ENCODE assay signal across 12 cellular contexts in genomic region chr12:115451151-115451784, GRCh38.
A peak's percentile ranks its signal among the peaks of the same experiment; 100 is the strongest.
DNase-seq lines count a peak whose midpoint lies in the region; ATAC-seq and TF ChIP-seq lines count a peak whose summit lies in the region.
"Had no signal": no experiment of that assay in that cellular context is flagged by ENCODE, and none has a peak within 500 bp of the region (broad histone marks: within the 10 kb centered on the region; RNA-seq: fewer than 3 reads in every experiment).

No MANE protein-coding gene starts in this region.

- H3K9me3 ChIP-seq in mucosa of stomach (ENCODE audit: control insufficient read depth, low read length), result no peaks in the 10 kb centered on the region
- H3K9me3 ChIP-seq: body of pancreas had no signal

- no peak overlapping the region for H3K27ac ChIP-seq in coronary artery
- H3K27ac ChIP-seq: body of pancreas had no signal

- peaks cover 20% of the 10 kb centered on the region for H3K4me1 ChIP-seq in mucosa of stomach (ENCODE audit: control insufficient read depth, insufficient read depth, low read length)

- H3K4me3 Mint-ChIP-seq in stimulated activated naive CD8-positive, alpha-beta T cell treated with anti-CD3 and anti-CD28 coated beads, Interleukin-15, Interleukin-2, amounts not matched to agents 100 ng/mL and 50 ng/mL, for 24 hours, result peak overlapping the region; percentile 41
- H3K4me3 Mint-ChIP-seq in stimulated activated naive CD8-positive, alpha-beta T cell treated with anti-CD3 and anti-CD28 coated beads, Interleukin-15, amount 100 ng/mL, for 72 hours, result peak overlapping the region in 1 of 2 donors; percentile 41
- H3K4me3 Mint-ChIP-seq in activated T-helper 2 cell treated with anti-CD3 and anti-CD28 coated beads, Interferon-gamma antibody, Interleukin-2, Interleukin-4, amounts not matched to agents 10 μg/mL and 5 μg/mL and 100 μg/mL, durations not matched to agents 14 hours and 24 hours and 36 hours (ENCODE audit: low read depth), result no peak overlapping the region

- H3K27me3 Mint-ChIP-seq in stimulated activated naive CD8-positive, alpha-beta T cell treated with anti-CD3 and anti-CD28 coated beads, Interleukin-15, Interleukin-2, amounts not matched to agents 100 ng/mL and 50 ng/mL, for 24 hours, result peaks cover 28% of the 10 kb centered on the region
- peaks cover 27% of the 10 kb centered on the region for H3K27me3 Mint-ChIP-seq in stimulated activated naive CD8-positive, alpha-beta T cell treated with anti-CD3 and anti-CD28 coated beads, Interleukin-15, amount 100 ng/mL, for 72 hours
- H3K27me3 Mint-ChIP-seq in activated T-helper 2 cell treated with anti-CD3 and anti-CD28 coated beads, Interferon-gamma antibody, Interleukin-2, Interleukin-4, amounts not matched to agents 10 μg/mL and 5 μg/mL and 100 μg/mL, durations not matched to agents 14 hours and 24 hours and 36 hours (ENCODE audit: low read depth), result peaks cover 17% of the 10 kb centered on the region

- ATAC-seq in stimulated activated naive CD8-positive, alpha-beta T cell treated with anti-CD3 and anti-CD28 coated beads, Interleukin-15, amount 100 ng/mL, for 72 hours, result no peak

- peak overlapping the region; percentile 41 for H3K9ac ChIP-seq in mucosa of stomach (ENCODE audit: low read length)

- no peak overlapping the region for H3K27ac Mint-ChIP-seq in stimulated activated naive CD8-positive, alpha-beta T cell treated with anti-CD3 and anti-CD28 coated beads, Interleukin-15, Interleukin-2, amounts not matched to agents 100 ng/mL and 50 ng/mL, for 24 hours
- H3K27ac Mint-ChIP-seq in stimulated activated naive CD8-positive, alpha-beta T cell treated with anti-CD3 and anti-CD28 coated beads, Interleukin-15, amount 100 ng/mL, for 72 hours, result no peak overlapping the region
- no peak overlapping the region for H3K27ac Mint-ChIP-seq in activated T-helper 2 cell treated with anti-CD3 and anti-CD28 coated beads, Interferon-gamma antibody, Interleukin-2, Interleukin-4, amounts not matched to agents 10 μg/mL and 5 μg/mL and 100 μg/mL, durations not matched to agents 14 hours and 24 hours and 36 hours

- H3K4me3 ChIP-seq in coronary artery (peak overlapping the region; percentile 67), mucosa of stomach (ENCODE audit: low read length) (no peak overlapping the region)
- H3K4me3 ChIP-seq: body of pancreas had no signal

- intact Hi-C loops in activated T-helper 2 cell treated with anti-CD3 and anti-CD28 coated beads, Interferon-gamma antibody, Interleukin-2, Interleukin-4, amounts not matched to agents 10 μg/mL and 5 μg/mL and 100 μg/mL, durations not matched to agents 14 hours and 24 hours and 36 hours (cut with micrococcal nuclease), result no loop called here

- no peaks in the 10 kb centered on the region for H3K36me3 Mint-ChIP-seq in stimulated activated naive CD8-positive, alpha-beta T cell treated with anti-CD3 and anti-CD28 coated beads, Interleukin-15, Interleukin-2, amounts not matched to agents 100 ng/mL and 50 ng/mL, for 24 hours (ENCODE audit: low read depth)
- no peaks in the 10 kb centered on the region for H3K36me3 Mint-ChIP-seq in activated T-helper 2 cell treated with anti-CD3 and anti-CD28 coated beads, Interferon-gamma antibody, Interleukin-2, Interleukin-4, amounts not matched to agents 10 μg/mL and 5 μg/mL and 100 μg/mL, durations not matched to agents 14 hours and 24 hours and 36 hours (ENCODE audit: low read depth)

- peaks cover 7% of the 10 kb centered on the region for H3K4me1 Mint-ChIP-seq in stimulated activated naive CD8-positive, alpha-beta T cell treated with anti-CD3 and anti-CD28 coated beads, Interleukin-15, Interleukin-2, amounts not matched to agents 100 ng/mL and 50 ng/mL, for 24 hours (ENCODE audit: low read depth)
- peaks cover 8% of the 10 kb centered on the region for H3K4me1 Mint-ChIP-seq in stimulated activated naive CD8-positive, alpha-beta T cell treated with anti-CD3 and anti-CD28 coated beads, Interleukin-15, amount 100 ng/mL, for 72 hours
- peaks cover 1% of the 10 kb centered on the region for H3K4me1 Mint-ChIP-seq in activated T-helper 2 cell treated with anti-CD3 and anti-CD28 coated beads, Interferon-gamma antibody, Interleukin-2, Interleukin-4, amounts not matched to agents 10 μg/mL and 5 μg/mL and 100 μg/mL, durations not matched to agents 14 hours and 24 hours and 36 hours (ENCODE audit: low read depth)

- H3K9me3 Mint-ChIP-seq in stimulated activated naive CD8-positive, alpha-beta T cell treated with anti-CD3 and anti-CD28 coated beads, Interleukin-15, Interleukin-2, amounts not matched to agents 100 ng/mL and 50 ng/mL, for 24 hours, result no peaks in the 10 kb centered on the region
- peaks cover 0 to 5% of the 10 kb centered on the region in 2 donors for H3K9me3 Mint-ChIP-seq in stimulated activated naive CD8-positive, alpha-beta T cell treated with anti-CD3 and anti-CD28 coated beads, Interleukin-15, amount 100 ng/mL, for 72 hours
- H3K9me3 Mint-ChIP-seq in activated T-helper 2 cell treated with anti-CD3 and anti-CD28 coated beads, Interferon-gamma antibody, Interleukin-2, Interleukin-4, amounts not matched to agents 10 μg/mL and 5 μg/mL and 100 μg/mL, durations not matched to agents 14 hours and 24 hours and 36 hours, result no peaks in the 10 kb centered on the region

- no peaks in the 10 kb centered on the region for H3K36me3 ChIP-seq in mucosa of stomach (ENCODE audit: control insufficient read depth, insufficient read depth, low read length)

- no peak for DNase-seq in stimulated activated naive CD8-positive, alpha-beta T cell treated with anti-CD3 and anti-CD28 coated beads, Interleukin-15, amount 100 ng/mL, for 72 hours
- DNase-seq in coronary artery (ENCODE audit: low spot score) (no peak), NCI-H2196 (lab: John Stamatoyannopoulos, UW; ENCODE audit: unreplicated experiment) (no peak), GM03348 (ENCODE audit: low spot score) (no peak), SHP77 treated with DMSO at 0.1 percent for 48 hours (lab: John Stamatoyannopoulos, UW) (no peak)
- DNase-seq in activated T-helper 2 cell treated with anti-CD3 and anti-CD28 coated beads, Interferon-gamma antibody, Interleukin-2, Interleukin-4, amounts not matched to agents 10 μg/mL and 5 μg/mL and 100 μg/mL, durations not matched to agents 14 hours and 24 hours and 36 hours (ENCODE audit: low spot score), result no peak
- DNase-seq: kidney; stimulated activated CD4-positive, alpha-beta T cell treated with anti-CD3 and anti-CD28 coated beads, Interleukin-2, amount 100 ng/mL, for 48 hours; T1000 had no signal

- TF ChIP-seq CTCF in coronary artery (IDR thresholded peaks at IDR 0.05), result no peak

- no peaks in the 10 kb centered on the region for H3K27me3 ChIP-seq in mucosa of stomach (ENCODE audit: control insufficient read depth, insufficient read depth, low read length)
- H3K27me3 ChIP-seq: body of pancreas had no signal
